In the genomic region with DNA sequence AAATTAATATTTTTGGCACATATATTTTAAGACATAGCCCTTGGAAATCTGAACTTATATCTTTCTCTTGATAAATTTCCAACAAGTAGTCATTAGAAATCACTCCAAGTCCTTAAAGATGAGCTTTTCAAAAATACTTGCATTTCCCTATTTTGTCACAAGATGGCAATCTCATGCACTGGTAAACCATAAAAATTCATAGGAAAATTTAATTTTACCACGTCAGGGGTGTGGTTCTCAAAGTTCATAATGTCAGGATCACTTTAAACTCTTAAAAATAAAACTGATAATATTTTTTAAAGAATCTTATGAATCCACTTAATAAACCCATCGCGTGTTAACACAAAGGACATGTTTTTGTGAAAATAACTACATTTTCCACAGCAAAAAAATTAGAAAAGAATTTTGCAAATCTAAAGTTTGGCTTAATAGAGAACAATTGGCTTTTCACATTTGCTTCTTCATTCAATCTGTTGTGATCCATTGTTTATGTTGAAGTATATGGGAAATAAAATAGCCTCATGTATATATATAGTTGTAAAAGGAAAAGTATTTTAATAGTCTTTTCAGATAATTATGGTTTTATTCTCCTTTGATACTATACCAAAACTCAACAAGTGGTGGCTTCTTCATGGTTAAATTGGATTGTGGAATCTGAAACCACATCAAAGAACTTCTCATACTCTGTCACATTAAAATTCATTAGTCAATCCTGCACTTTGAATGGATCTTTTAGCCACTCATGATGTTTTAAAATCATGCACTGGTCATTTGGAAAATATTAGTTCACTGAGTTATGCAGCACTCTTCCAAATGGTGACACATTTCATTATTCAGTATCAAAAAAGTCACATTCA, we compare ENCODE assay signal across 8 cellular contexts.
DNase-seq lines count a peak whose midpoint lies in the region; ATAC-seq and TF ChIP-seq lines count a peak whose summit lies in the region.

No MANE protein-coding gene starts in this region.

- peaks cover 17% of the 10 kb centered on the region for H3K9me3 Mint-ChIP-seq in glutamatergic neuron (ENCODE audit: unreplicated experiment)

- H3K9me3 ChIP-seq in upper lobe of right lung = no peaks in the 10 kb centered on the region

- no peak for ATAC-seq in upper lobe of right lung
- ATAC-seq in HG03196 (IDR thresholded peaks at IDR 0.05; ENCODE audit: unreplicated experiment) = no peak
- ATAC-seq in HG03139 (IDR thresholded peaks at IDR 0.05; ENCODE audit: unreplicated experiment) = no peak
- no peak for ATAC-seq in GM21529 (IDR thresholded peaks at IDR 0.05; ENCODE audit: unreplicated experiment)

- no peaks in the 10 kb centered on the region for H3K27me3 ChIP-seq in upper lobe of right lung

- no peak overlapping the region for H3K27ac Mint-ChIP-seq in glutamatergic neuron (ENCODE audit: unreplicated experiment)

- TF ChIP-seq CTCF in C4-2B (conservative IDR thresholded peaks at IDR 0.05) = peak; percentile 86
- TF ChIP-seq CTCF in glutamatergic neuron (IDR thresholded peaks at IDR 0.05; ENCODE audit: partially characterized antibody, unreplicated experiment) = peak; percentile 72
- TF ChIP-seq CTCF in upper lobe of right lung (IDR thresholded peaks at IDR 0.05) = peak; percentile 71

- H3K27ac ChIP-seq in C4-2B = no peak overlapping the region
- H3K27ac ChIP-seq in upper lobe of right lung = no peak overlapping the region

- H3K27me3 Mint-ChIP-seq in glutamatergic neuron (ENCODE audit: unreplicated experiment) = peaks cover 5% of the 10 kb centered on the region

- DNase-seq in HT1080 (ENCODE audit: low read depth) (peak; percentile 6), SKM-1 (lab: John Stamatoyannopoulos, UW; ENCODE audit: unreplicated experiment) (peak; percentile 7), glutamatergic neuron (no peak), upper lobe of right lung (no peak)

- H3K4me3 Mint-ChIP-seq in glutamatergic neuron (ENCODE audit: unreplicated experiment) = no peak overlapping the region

- no peaks in the 10 kb centered on the region for H3K36me3 ChIP-seq in upper lobe of right lung

- H3K4me1 ChIP-seq in upper lobe of right lung = no peaks in the 10 kb centered on the region

- H3K4me1 Mint-ChIP-seq in glutamatergic neuron (ENCODE audit: low read depth, unreplicated experiment) = peaks cover 37% of the 10 kb centered on the region

- intact Hi-C loops in upper lobe of right lung (cut with DNase I) = no loop called here

- H3K36me3 Mint-ChIP-seq in glutamatergic neuron (ENCODE audit: unreplicated experiment) = no peaks in the 10 kb centered on the region

- H3K4me3 ChIP-seq in upper lobe of right lung = no peak overlapping the region

Comparison
In these comparisons a context has a peak if more than half of its experiments do, and no peak if none do; other contexts are left out.
1. DNase-seq: peak in HT1080 (single experiment) and SKM-1 (single experiment); none in glutamatergic neuron (single experiment) and upper lobe of right lung (single experiment).
2. Peak in every context shown above with its lines, with median percentiles within 50 percentile points of each other: CTCF ChIP-seq.